ENCODE assay signal across 24 cellular contexts in the genomic region with DNA sequence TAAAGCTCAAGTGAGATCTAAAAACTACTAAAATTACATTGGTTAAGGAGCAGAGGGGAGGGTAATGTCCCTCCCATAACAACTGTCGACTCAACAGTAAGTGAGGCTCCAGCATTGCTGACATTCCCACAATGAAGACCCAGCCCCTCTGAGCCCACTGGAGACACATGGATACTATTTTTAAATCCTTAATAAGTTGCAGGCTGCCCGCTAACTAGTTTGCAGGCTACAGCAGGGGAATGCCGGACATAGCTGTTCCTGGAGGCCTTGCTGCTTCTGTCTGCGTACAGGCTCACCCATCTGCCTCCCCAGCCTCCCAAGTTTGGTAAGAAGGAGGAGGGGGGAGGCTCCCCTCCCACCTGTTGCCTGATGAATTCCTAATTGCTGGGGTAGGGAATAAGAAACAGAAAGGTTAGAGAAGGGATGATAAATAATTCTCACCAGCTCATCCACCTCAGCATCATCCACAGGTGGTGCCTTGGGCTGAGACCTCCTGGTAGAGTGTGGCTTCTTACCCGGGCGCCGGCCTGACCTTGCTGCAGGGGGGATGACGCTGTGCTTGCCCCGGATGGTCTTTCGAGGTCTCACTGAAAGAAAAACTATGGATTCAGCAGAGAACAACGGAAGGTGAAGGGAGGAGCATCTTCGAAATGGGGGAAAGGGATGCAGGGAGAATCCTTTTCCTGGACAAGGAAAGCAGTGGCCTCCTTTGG. TPM values are rescaled to one million over a fixed set of nuclear protein-coding genes. Genes with fewer than 3 reads are reported as not detected.
"Had no signal": no experiment of that assay in that cellular context is flagged by ENCODE, and none has a peak within 500 bp of the region (broad histone marks: within the 10 kb centered on the region; RNA-seq: fewer than 3 reads in every experiment).

No MANE protein-coding gene starts in this region.

- H3K27me3 ChIP-seq: ovary, tibial artery had no signal

- DNase-seq: activated CD4-positive, alpha-beta memory T cell treated with anti-CD3 and anti-CD28 coated beads, Interleukin-2, amount 10 ng/mL, durations not matched to agents 7 days and 5 days; activated CD4-positive, alpha-beta T cell treated with anti-CD3 and anti-CD28 coated beads for 48 hours; activated CD8-positive, alpha-beta memory T cell treated with anti-CD3 and anti-CD28 coated beads, Interleukin-2, amount 50 U/mL, for 48 hours; activated naive CD8-positive, alpha-beta T cell treated with anti-CD3 and anti-CD28 coated beads, Interleukin-2, amount 50 U/mL, for 24 hours; activated T-cell treated with anti-CD3 and anti-CD28 coated beads, Interleukin-2, amount 50 U/mL, for 48 hours; amygdala; dermis blood vessel endothelial cell; effector CD4-positive, alpha-beta T cell; hypothalamus; immature natural killer cell; kidney; left colon; mammary epithelial cell; midbrain; ovary; T-helper 1 cell had no signal

- H3K36me3 ChIP-seq: ovary had no signal

- H3K9me3 Mint-ChIP-seq: activated CD4-positive, alpha-beta memory T cell treated with anti-CD3 and anti-CD28 coated beads, Interleukin-2, amount 10 ng/mL, durations not matched to agents 7 days and 5 days; activated naive CD4-positive, alpha-beta T cell treated with anti-CD3 and anti-CD28 coated beads, Interleukin-2, amount 50 U/mL, for 24 hours; activated naive CD8-positive, alpha-beta T cell treated with anti-CD3 and anti-CD28 coated beads, Interleukin-2, amount 50 U/mL, for 24 hours; activated T-helper 2 cell treated with anti-CD3 and anti-CD28 coated beads, Interferon-gamma antibody, Interleukin-2, Interleukin-4, amounts not matched to agents 10 μg/mL and 5 μg/mL and 100 μg/mL, durations not matched to agents 14 hours and 24 hours and 36 hours; immature natural killer cell; natural killer cell treated with Interleukin-12 subunit alpha and Interleukin-12 subunit beta and Interleukin-15 and Interleukin-18, amount 100 ng/mL, for 72 hours; stimulated activated naive CD8-positive, alpha-beta T cell treated with anti-CD3 and anti-CD28 coated beads, Interleukin-15, Interleukin-2, amounts not matched to agents 100 ng/mL and 50 ng/mL, for 24 hours had no signal

- H3K9me3 ChIP-seq: ovary, prostate gland, tibial artery had no signal

- H3K27me3 Mint-ChIP-seq: activated CD4-positive, alpha-beta memory T cell treated with anti-CD3 and anti-CD28 coated beads, Interleukin-2, amount 10 ng/mL, durations not matched to agents 7 days and 5 days; activated naive CD4-positive, alpha-beta T cell treated with anti-CD3 and anti-CD28 coated beads, Interleukin-2, amount 50 U/mL, for 24 hours; activated naive CD8-positive, alpha-beta T cell treated with anti-CD3 and anti-CD28 coated beads, Interleukin-2, amount 50 U/mL, for 24 hours; natural killer cell treated with Interleukin-12 subunit alpha and Interleukin-12 subunit beta and Interleukin-15 and Interleukin-18, amount 100 ng/mL, for 72 hours; stimulated activated naive CD8-positive, alpha-beta T cell treated with anti-CD3 and anti-CD28 coated beads, Interleukin-15, Interleukin-2, amounts not matched to agents 100 ng/mL and 50 ng/mL, for 24 hours had no signal

- H3K4me3 Mint-ChIP-seq: activated CD4-positive, alpha-beta memory T cell treated with anti-CD3 and anti-CD28 coated beads, Interleukin-2, amount 10 ng/mL, durations not matched to agents 7 days and 5 days; activated naive CD4-positive, alpha-beta T cell treated with anti-CD3 and anti-CD28 coated beads, Interleukin-2, amount 50 U/mL, for 24 hours; activated naive CD8-positive, alpha-beta T cell treated with anti-CD3 and anti-CD28 coated beads, Interleukin-2, amount 50 U/mL, for 24 hours; immature natural killer cell; natural killer cell treated with Interleukin-12 subunit alpha and Interleukin-12 subunit beta and Interleukin-15 and Interleukin-18, amount 100 ng/mL, for 72 hours; stimulated activated naive CD8-positive, alpha-beta T cell treated with anti-CD3 and anti-CD28 coated beads, Interleukin-15, Interleukin-2, amounts not matched to agents 100 ng/mL and 50 ng/mL, for 24 hours had no signal

- H3K4me3 ChIP-seq: ovary, prostate gland, tibial artery had no signal

- H3K4me1 Mint-ChIP-seq: activated naive CD4-positive, alpha-beta T cell treated with anti-CD3 and anti-CD28 coated beads, Interleukin-2, amount 50 U/mL, for 24 hours; activated naive CD8-positive, alpha-beta T cell treated with anti-CD3 and anti-CD28 coated beads, Interleukin-2, amount 50 U/mL, for 24 hours had no signal

- H3K27ac ChIP-seq: epithelial cell of prostate, ovary, prostate gland, tibial artery, VCaP had no signal

- ATAC-seq: activated naive CD8-positive, alpha-beta T cell treated with anti-CD3 and anti-CD28 coated beads, Interleukin-2, amount 50 U/mL, for 24 hours; left colon; natural killer cell treated with Interleukin-12 subunit alpha and Interleukin-12 subunit beta and Interleukin-15 and Interleukin-18, amount 100 ng/mL, for 72 hours had no signal

- H3K4me1 ChIP-seq: tibial artery had no signal

- H3K27ac Mint-ChIP-seq: activated CD4-positive, alpha-beta memory T cell treated with anti-CD3 and anti-CD28 coated beads, Interleukin-2, amount 10 ng/mL, durations not matched to agents 7 days and 5 days; activated naive CD8-positive, alpha-beta T cell treated with anti-CD3 and anti-CD28 coated beads, Interleukin-2, amount 50 U/mL, for 24 hours; activated T-helper 2 cell treated with anti-CD3 and anti-CD28 coated beads, Interferon-gamma antibody, Interleukin-2, Interleukin-4, amounts not matched to agents 10 μg/mL and 5 μg/mL and 100 μg/mL, durations not matched to agents 14 hours and 24 hours and 36 hours; stimulated activated naive CD8-positive, alpha-beta T cell treated with anti-CD3 and anti-CD28 coated beads, Interleukin-15, Interleukin-2, amounts not matched to agents 100 ng/mL and 50 ng/mL, for 24 hours had no signal

RNA-seq across cellular contexts. Expression of a gene that starts 10.1 kb away (rescaled TPM):
- total RNA-seq: activated CD4-positive, alpha-beta memory T cell treated with anti-CD3 and anti-CD28 coated beads, Interleukin-2, amount 10 ng/mL, durations not matched to agents 7 days and 5 days had no signal
